ENCODE assay signal across 8 cellular contexts in the genomic region with DNA sequence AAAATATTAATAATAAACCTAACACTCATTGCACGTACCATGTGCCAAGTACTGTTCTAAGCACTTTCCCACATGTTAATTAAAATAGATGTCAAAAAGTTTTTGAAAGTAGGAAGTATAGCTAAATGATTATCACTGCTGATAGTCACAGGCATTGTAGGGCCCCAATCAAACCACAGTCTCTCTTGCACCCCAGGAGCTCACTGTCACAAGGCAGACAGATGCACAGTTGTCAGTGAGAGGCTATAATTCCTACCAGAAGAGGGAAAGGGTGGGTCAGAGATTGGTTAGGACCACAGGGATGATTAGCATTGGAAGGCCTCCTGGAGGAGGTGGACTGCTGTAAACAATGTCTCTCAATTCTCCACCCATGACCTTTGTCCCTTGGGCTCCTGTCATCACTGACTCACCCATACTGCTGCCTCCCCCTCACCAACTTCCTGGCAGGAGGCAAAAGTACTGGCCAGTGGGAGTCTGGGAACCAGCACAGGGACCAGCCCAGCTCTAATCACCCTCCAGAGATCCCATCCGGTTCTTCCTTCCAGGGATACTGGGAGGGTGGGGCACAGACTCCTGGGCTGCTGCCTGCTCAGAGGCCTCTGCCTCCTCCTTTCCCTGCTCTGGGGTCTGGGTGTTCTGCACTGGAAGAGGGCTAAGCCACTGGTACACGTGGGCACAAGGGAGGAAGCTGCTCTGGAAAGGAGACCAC. TPM values are rescaled to one million over a fixed set of nuclear protein-coding genes. Genes with fewer than 3 reads are reported as not detected.
DNase-seq lines count a peak whose midpoint lies in the region; ATAC-seq, FAIRE-seq and TF ChIP-seq lines count a peak whose summit lies in the region.

No MANE protein-coding gene starts in this region.

- peak overlapping the region; percentile 92; the same call in 1 of the 2 replicates for H2BK5ac ChIP-seq in H1 (ENCODE audit: low read depth, low read length)

- H3K27me3 ChIP-seq in SK-N-SH (ENCODE audit: insufficient read depth), result no peaks in the 10 kb centered on the region
- H3K27me3 ChIP-seq in H1 (replicated peaks in 1 of 4; ENCODE audit: control insufficient read depth in 3 of 4, extremely low read depth in 1 of 4, insufficient read depth in 3 of 4, low read length in 3 of 4), result no peaks in the 10 kb centered on the region; a peak in 1 of 7 replicates
- no peaks in the 10 kb centered on the region for H3K27me3 ChIP-seq in mucosa of stomach (ENCODE audit: control insufficient read depth, insufficient read depth, low read length)

- peak overlapping the region; percentile 12 for H4K91ac ChIP-seq in H1 (replicated peaks; ENCODE audit: insufficient read length, low read length)

- no peak overlapping the region for H3K56ac ChIP-seq in H1 (replicated peaks; ENCODE audit: insufficient read length, low read depth, low read length)

- H2BK12ac ChIP-seq in H1 (ENCODE audit: low read depth, low read length), result 0 out of 2 replicates have a peak overlapping the region, but pooled peaks have one; percentile 20

- H3K14ac ChIP-seq in H1 (ENCODE audit: insufficient read length), result no peak overlapping the region

- no peak overlapping the region for H3K18ac ChIP-seq in H1 (ENCODE audit: extremely low read depth, low read length)

- no peak overlapping the region for H2AFZ ChIP-seq in SK-N-SH (ENCODE audit: low read depth)
- H2AFZ ChIP-seq in H1 (ENCODE audit: low read length), result no peak overlapping the region

- no peak overlapping the region for H4K5ac ChIP-seq in H1 (ENCODE audit: insufficient read length, low read depth, low read length)

- H3K23me2 ChIP-seq in H1 (ENCODE audit: low read depth, low read length), result peaks cover 8% of the 10 kb centered on the region; the same call in 1 of the 2 replicates

- TF ChIP-seq EP300 in SK-N-SH (IDR thresholded peaks at IDR 0.05; ENCODE audit: borderline replicate concordance in 1 of 2, low read depth in 1 of 2, low read length in 1 of 2) (no peak), H1 (IDR thresholded peaks at IDR 0.05; ENCODE audit: borderline replicate concordance in 1 of 2, low read depth in 2 of 2, low read length in 2 of 2) (no peak)

- no peaks in the 10 kb centered on the region for H3K36me3 ChIP-seq in SK-N-SH (replicated peaks in 1 of 2; ENCODE audit: control insufficient read depth in 1 of 2, insufficient read depth in 2 of 2, low read length in 1 of 2)
- no peaks in the 10 kb centered on the region for H3K36me3 ChIP-seq in H1 (ENCODE audit: control insufficient read depth in 2 of 4, insufficient read depth in 4 of 4, low read length in 3 of 4)
- no peaks in the 10 kb centered on the region for H3K36me3 ChIP-seq in mucosa of stomach (ENCODE audit: control insufficient read depth, insufficient read depth, low read length)

- TF ChIP-seq RAD21 in SK-N-SH (IDR thresholded peaks at IDR 0.05; ENCODE audit: low read length), result no peak
- TF ChIP-seq RAD21 in H1 (IDR thresholded peaks at IDR 0.05 in 1 of 2, conservative IDR thresholded peaks at IDR 0.05 in 1 of 2; ENCODE audit: low read depth in 2 of 2, low read length in 2 of 2), result no peak

- H3K4me1 ChIP-seq in SK-N-SH (ENCODE audit: control insufficient read depth in 1 of 2, insufficient read depth in 2 of 2, low read depth in 1 of 2, low read length in 1 of 2), result peaks cover 35 to 51% of the 10 kb centered on the region in 2 experiments; a peak in 3 of 4 replicates
- peaks cover 0 to 18% (median 15%) of the 10 kb centered on the region in 4 experiments; a peak in 6 of 7 replicates for H3K4me1 ChIP-seq in H1 (replicated peaks in 1 of 4; ENCODE audit: control insufficient read depth in 3 of 4, insufficient read depth in 4 of 4, low read length in 3 of 4)
- peaks cover 68% of the 10 kb centered on the region for H3K4me1 ChIP-seq in mucosa of stomach (ENCODE audit: control insufficient read depth, insufficient read depth, low read length)

- peak; percentile 77 for DNase-seq in AG04449 (ENCODE audit: low read depth, low spot score)
- no peak for DNase-seq in SK-N-SH
- no peak for DNase-seq in H1 (ENCODE audit: low read depth in 1 of 2, low spot score in 2 of 2)
- no peak for DNase-seq in NK-92 (lab: John Stamatoyannopoulos, UW; ENCODE audit: unreplicated experiment)
- no peak for DNase-seq in Kasumi-1 (lab: John Stamatoyannopoulos, UW)
- no peak for DNase-seq in iPS-NIHi11 (ENCODE audit: low spot score)

- CTCF ChIA-PET in AG04449 (lab: Yijun Ruan, JAX), result interaction anchor here (1.3 to 41.2 kb wide), 5 partner anchors 16 to 150 kb away, joined by 5 to 2108 read pairs (median 82); a partner anchor contains a TSS
- CTCF ChIA-PET in SK-N-SH (lab: Yijun Ruan, JAX), result interaction anchor here (2.1 to 20.0 kb wide), 4 partner anchors 9 to 35 kb away, joined by 8 to 955 read pairs (median 43); a partner anchor contains a TSS
- CTCF ChIA-PET in H1 (lab: Charles Lee; ENCODE audit: partially characterized antibody), result interaction anchor here (0.6 to 20.0 kb wide), 8 partner anchors 8 to 93 kb away, joined by 3 to 1305 read pairs (median 17); a partner anchor contains a TSS

- no peak overlapping the region for H3K23ac ChIP-seq in H1 (ENCODE audit: insufficient read length)

- WGBS in SK-N-SH (ENCODE audit: low lambda C conversion rate), result 28% methylated on average over 3 of the region's 3 CpGs
- 70% methylated on average over 3 of the region's 3 CpGs; no CpG with 5 or more reads in 1 of the 2 experiments for WGBS in H1 (ENCODE audit: extremely low coverage in 1 of 2, insufficient coverage in 1 of 2, insufficient read length in 1 of 2, insufficient replicate concordance in 2 of 2, low coverage in 1 of 2, low lambda C conversion rate in 2 of 2, missing lambda C conversion rate in 1 of 2), 2 experiments

- H3K79me1 ChIP-seq in H1 (ENCODE audit: low read depth, low read length), result peaks cover 2% of the 10 kb centered on the region; the same call in 1 of the 2 replicates

- POLR2A ChIA-PET in AG04449 (lab: Yijun Ruan, JAX) (interaction anchor here (0.5 to 5.4 kb wide), 8 partner anchors 8 to 148 kb away, joined by 3 to 76 read pairs (median 5); a partner anchor contains a TSS), SK-N-SH (lab: Yijun Ruan, JAX) (interaction anchor here (0.8 to 3.2 kb wide), 2 partner anchors 29 to 32 kb away, joined by 4 to 9 read pairs; no protein-coding TSS in a partner anchor), H1 (lab: Charles Lee; ENCODE audit: partially characterized antibody) (interaction anchor here (0.6 to 3.4 kb wide), 10 partner anchors 12 to 115 kb away, joined by 3 to 16 read pairs (median 4); a partner anchor contains a TSS)

- peaks cover 21% of the 10 kb centered on the region for H3K79me2 ChIP-seq in SK-N-SH (ENCODE audit: insufficient read depth)
- H3K79me2 ChIP-seq in H1 (ENCODE audit: control insufficient read depth in 1 of 2, insufficient read depth in 2 of 2, low read length in 2 of 2), result no peaks in the 10 kb centered on the region

- no peak for TF ChIP-seq POLR2A in H1 (IDR thresholded peaks at IDR 0.05; ENCODE audit: control extremely low read depth in 1 of 2, low read depth in 2 of 2, low read length in 2 of 2)

- H4K8ac ChIP-seq in H1 (ENCODE audit: extremely low read depth, insufficient read depth, low read length), result no peak overlapping the region

- H2BK15ac ChIP-seq in H1 (ENCODE audit: low read length), result peak overlapping the region; percentile 92; the same call in 1 of the 2 replicates

- peak; percentile 3 for ATAC-seq in GM19452 (IDR thresholded peaks at IDR 0.05; ENCODE audit: unreplicated experiment)

- no peaks in the 10 kb centered on the region for H3K9me2 ChIP-seq in SK-N-SH

- H2BK120ac ChIP-seq in H1 (replicated peaks; ENCODE audit: low read depth, low read length), result no peak overlapping the region

- peak overlapping the region; percentile 49; the same call in 1 of the 2 replicates for H2AK5ac ChIP-seq in H1 (ENCODE audit: low read depth, low read length)

- H2BK20ac ChIP-seq in H1 (ENCODE audit: low read length), result no peak overlapping the region; the same call in 1 of the 2 replicates

- H3K9ac ChIP-seq in SK-N-SH (peak overlapping the region; percentile 91), H1 (replicated peaks in 1 of 4; ENCODE audit: extremely low read depth in 1 of 4, low read depth in 3 of 4, low read length in 3 of 4) (no peak overlapping the region), mucosa of stomach (ENCODE audit: low read length) (peak overlapping the region; percentile 98)

- TF ChIP-seq CTCF in AG04449 (IDR thresholded peaks at IDR 0.05; ENCODE audit: insufficient read depth, low read length, missing control alignments) (peak; percentile 15), SK-N-SH (IDR thresholded peaks at IDR 0.05) (peak; percentile 21), H1 (IDR thresholded peaks at IDR 0.05; ENCODE audit: control extremely low read depth in 1 of 3, insufficient read depth in 1 of 3, low read depth in 1 of 3, low read length in 3 of 3) (no peak)

- H3K4me3 ChIP-seq in AG04449 (ENCODE audit: low read depth, low read length), result peak overlapping the region; percentile 49
- H3K4me3 ChIP-seq in SK-N-SH (ENCODE audit: low read depth in 2 of 2, low read length in 1 of 2), result peak overlapping the region; percentile 66 to 76
- H3K4me3 ChIP-seq in H1 (ENCODE audit: extremely low read depth in 1 of 4, insufficient read depth in 2 of 4, low read depth in 3 of 4, low read length in 4 of 4), result peak overlapping the region; percentile 51 to 75 (median 64); a peak in 6 of 8 replicates
- peak overlapping the region; percentile 77 for H3K4me3 ChIP-seq in mucosa of stomach (ENCODE audit: low read length)

- H4K20me1 ChIP-seq in SK-N-SH (ENCODE audit: insufficient read depth) (peaks cover 3% of the 10 kb centered on the region; the same call in 1 of the 2 replicates), H1 (replicated peaks in 1 of 2; ENCODE audit: control insufficient read depth in 1 of 2, insufficient read depth in 2 of 2, low read length in 2 of 2) (peaks cover 0 to 3% of the 10 kb centered on the region in 2 experiments)

- H3F3A ChIP-seq in SK-N-SH (replicated peaks; ENCODE audit: insufficient read depth), result peaks cover 40% of the 10 kb centered on the region

- H3K9me3 ChIP-seq in SK-N-SH (no peaks in the 10 kb centered on the region), H1 (ENCODE audit: insufficient read depth in 2 of 2, low read depth in 1 of 2, low read length in 1 of 2) (no peaks in the 10 kb centered on the region), mucosa of stomach (ENCODE audit: control insufficient read depth, low read length) (no peaks in the 10 kb centered on the region)

- H3K4me2 ChIP-seq in SK-N-SH (peak overlapping the region; percentile 85), H1 (ENCODE audit: insufficient read depth in 1 of 2, low read depth in 2 of 2, low read length in 2 of 2) (peak overlapping the region; percentile 90 to 94)

- H3K4ac ChIP-seq in H1 (replicated peaks; ENCODE audit: insufficient read length, low read depth, low read length), result no peak overlapping the region

- H3K27ac ChIP-seq in SK-N-SH (ENCODE audit: low read depth in 2 of 2, low read length in 1 of 2), result peak overlapping the region; percentile 91 to 99
- H3K27ac ChIP-seq in H1 (ENCODE audit: low read depth, low read length), result 0 out of 2 replicates have a peak overlapping the region, but pooled peaks have one; percentile 20

- FAIRE-seq in H1 (lab: Jason Lieb, UNC), result no peak

RNA-seq across cellular contexts. Expression of a gene that starts 1.1 kb away (rescaled TPM):
- polyA plus RNA-seq in SK-N-SH (2012; rRNA removed) (80.4 and 89.4 TPM in 2 replicates), H1 (2011; rRNA removed) (46.7 and 72.0 TPM in 2 replicates)
- polyA plus RNA-seq in SK-N-SH (2012; cell fraction: cytosol; rRNA removed), result 38.1 and 46.2 TPM in 2 replicates
- polyA plus RNA-seq in SK-N-SH (2012; cell fraction: nucleus; rRNA removed), result 161 and 245 TPM in 2 replicates
- total RNA-seq in H1 (2021; fragmentation: NEBNext Ultra II Directional; extraction: Animal tissue kit (Norgen Biotek cat#: 25700)), result 18.5 and 21.2 TPM in 2 replicates
- polyA plus RNA-seq in H1 (2011; cell fraction: cytosol; rRNA removed), result 40.6 TPM
- 35.3 TPM for polyA plus RNA-seq in H1 (2011; cell fraction: nucleus; rRNA removed)
- polyA plus RNA-seq in H1 (2012, experiment 1 of 2), result 18.8 to 31.5 TPM (median 27.6 TPM) in 4 replicates
- 33.8 TPM for polyA plus RNA-seq in H1 (2012, experiment 2 of 2)
- 25.0 TPM for polyA plus RNA-seq in H1 (2013, experiment 1 of 2)
- polyA plus RNA-seq in H1 (2013, experiment 2 of 2), result 25.1 TPM
- polyA minus RNA-seq in H1 (2011; rRNA and poly(A)+ RNA removed), result 6.8 and 7.2 TPM in 2 replicates
- 12.2 TPM for polyA minus RNA-seq in H1 (2011; cell fraction: cytosol; rRNA and poly(A)+ RNA removed)
- 11.0 TPM for polyA minus RNA-seq in H1 (2011; cell fraction: nucleus; rRNA and poly(A)+ RNA removed)

RNA-seq across cellular contexts. Expression of a gene that starts 18.9 kb away (rescaled TPM):
- polyA plus RNA-seq in SK-N-SH (2012; rRNA removed) (27.0 and 27.7 TPM in 2 replicates), H1 (2011; rRNA removed) (1.2 and 2.6 TPM in 2 replicates)
- polyA plus RNA-seq in SK-N-SH (2012; cell fraction: cytosol; rRNA removed), result 13.3 and 17.5 TPM in 2 replicates
- polyA plus RNA-seq in SK-N-SH (2012; cell fraction: nucleus; rRNA removed), result 61.9 and 75.9 TPM in 2 replicates
- 0.32 and 0.57 TPM in 2 replicates for total RNA-seq in H1 (2021; fragmentation: NEBNext Ultra II Directional; extraction: Animal tissue kit (Norgen Biotek cat#: 25700))
- 1.0 TPM for polyA plus RNA-seq in H1 (2011; cell fraction: cytosol; rRNA removed)
- polyA plus RNA-seq in H1 (2011; cell fraction: nucleus; rRNA removed), result 2.7 TPM
- polyA plus RNA-seq in H1 (2012, experiment 1 of 2), result 0.81 to 1.2 TPM (median 1.0 TPM) in 4 replicates
- polyA plus RNA-seq in H1 (2012, experiment 2 of 2), result 0.81 TPM
- polyA plus RNA-seq in H1 (2013, experiment 1 of 2), result 0.95 TPM
- polyA plus RNA-seq in H1 (2013, experiment 2 of 2), result 0.66 TPM
- polyA minus RNA-seq in H1 (2011; rRNA and poly(A)+ RNA removed), result 0.54 TPM in 2 replicates
- polyA minus RNA-seq in H1 (2011; cell fraction: cytosol; rRNA and poly(A)+ RNA removed), result not detected
- 0.40 TPM for polyA minus RNA-seq in H1 (2011; cell fraction: nucleus; rRNA and poly(A)+ RNA removed)

RNA-seq across cellular contexts. Expression of a gene that starts 37.3 kb away (rescaled TPM):
- 21.5 and 22.3 TPM in 2 replicates for polyA plus RNA-seq in SK-N-SH (2012; rRNA removed)
- 4.8 and 8.6 TPM in 2 replicates for polyA plus RNA-seq in SK-N-SH (2012; cell fraction: cytosol; rRNA removed)
- polyA plus RNA-seq in SK-N-SH (2012; cell fraction: nucleus; rRNA removed), result 100 and 114 TPM in 2 replicates
- total RNA-seq in H1 (2021; fragmentation: NEBNext Ultra II Directional; extraction: Animal tissue kit (Norgen Biotek cat#: 25700)), result 20.8 and 22.2 TPM in 2 replicates
- 25.5 and 29.6 TPM in 2 replicates for polyA plus RNA-seq in H1 (2011; rRNA removed)
- polyA plus RNA-seq in H1 (2011; cell fraction: cytosol; rRNA removed), result 25.1 TPM
- 76.6 TPM for polyA plus RNA-seq in H1 (2011; cell fraction: nucleus; rRNA removed)
- 19.7 to 23.9 TPM (median 22.6 TPM) in 4 replicates for polyA plus RNA-seq in H1 (2012, experiment 1 of 2)
- 19.6 TPM for polyA plus RNA-seq in H1 (2012, experiment 2 of 2)
- 19.6 TPM for polyA plus RNA-seq in H1 (2013, experiment 1 of 2)
- 18.6 TPM for polyA plus RNA-seq in H1 (2013, experiment 2 of 2)
- 5.9 and 10.4 TPM in 2 replicates for polyA minus RNA-seq in H1 (2011; rRNA and poly(A)+ RNA removed)
- polyA minus RNA-seq in H1 (2011; cell fraction: cytosol; rRNA and poly(A)+ RNA removed), result 10.0 TPM
- polyA minus RNA-seq in H1 (2011; cell fraction: nucleus; rRNA and poly(A)+ RNA removed), result 17.6 TPM

RNA-seq across cellular contexts. Expression of a gene that starts 47.2 kb away (rescaled TPM):
- polyA plus RNA-seq in SK-N-SH (2012; rRNA removed) (210 and 261 TPM in 2 replicates), H1 (2011; rRNA removed) (359 and 430 TPM in 2 replicates)
- 130 and 175 TPM in 2 replicates for polyA plus RNA-seq in SK-N-SH (2012; cell fraction: cytosol; rRNA removed)
- polyA plus RNA-seq in SK-N-SH (2012; cell fraction: nucleus; rRNA removed), result 181 and 248 TPM in 2 replicates
- 198 and 210 TPM in 2 replicates for total RNA-seq in H1 (2021; fragmentation: NEBNext Ultra II Directional; extraction: Animal tissue kit (Norgen Biotek cat#: 25700))
- polyA plus RNA-seq in H1 (2011; cell fraction: cytosol; rRNA removed), result 274 TPM
- 218 TPM for polyA plus RNA-seq in H1 (2011; cell fraction: nucleus; rRNA removed)
- polyA plus RNA-seq in H1 (2012, experiment 1 of 2), result 139 to 201 TPM (median 197 TPM) in 4 replicates
- polyA plus RNA-seq in H1 (2012, experiment 2 of 2), result 283 TPM
- 157 TPM for polyA plus RNA-seq in H1 (2013, experiment 1 of 2)
- polyA plus RNA-seq in H1 (2013, experiment 2 of 2), result 156 TPM
- 140 and 166 TPM in 2 replicates for polyA minus RNA-seq in H1 (2011; rRNA and poly(A)+ RNA removed)
- polyA minus RNA-seq in H1 (2011; cell fraction: cytosol; rRNA and poly(A)+ RNA removed), result 98.8 TPM
- 65.8 TPM for polyA minus RNA-seq in H1 (2011; cell fraction: nucleus; rRNA and poly(A)+ RNA removed)

RNA-seq across cellular contexts. Expression of a gene that starts 49.4 kb away (rescaled TPM):
- polyA plus RNA-seq in SK-N-SH (2012; rRNA removed) (0.05 TPM in 1 of 2 replicates, not detected in the other), H1 (2011; rRNA removed) (0.27 and 0.35 TPM in 2 replicates)
- polyA plus RNA-seq in SK-N-SH (2012; cell fraction: cytosol; rRNA removed), result not detected in 2 replicates
- 0.08 and 0.31 TPM in 2 replicates for polyA plus RNA-seq in SK-N-SH (2012; cell fraction: nucleus; rRNA removed)
- 0.69 TPM in 1 of 2 replicates, not detected in the other for total RNA-seq in H1 (2021; fragmentation: NEBNext Ultra II Directional; extraction: Animal tissue kit (Norgen Biotek cat#: 25700))
- polyA plus RNA-seq in H1 (2011; cell fraction: cytosol; rRNA removed), result 0.16 TPM
- polyA plus RNA-seq in H1 (2011; cell fraction: nucleus; rRNA removed), result 1.6 TPM
- polyA plus RNA-seq in H1 (2012, experiment 1 of 2), result 0.11 to 1.00 TPM (median 0.55 TPM) in 4 replicates
- 0.31 TPM for polyA plus RNA-seq in H1 (2012, experiment 2 of 2)
- polyA plus RNA-seq in H1 (2013, experiment 1 of 2), result 0.41 TPM
- 0.46 TPM for polyA plus RNA-seq in H1 (2013, experiment 2 of 2)
- polyA minus RNA-seq in H1 (2011; rRNA and poly(A)+ RNA removed), result 0.22 and 0.41 TPM in 2 replicates
- polyA minus RNA-seq in H1 (2011; cell fraction: cytosol; rRNA and poly(A)+ RNA removed), result not detected
- polyA minus RNA-seq in H1 (2011; cell fraction: nucleus; rRNA and poly(A)+ RNA removed), result 0.40 TPM

Comparison
In these comparisons a context has a peak if more than half of its experiments do, and no peak if none do; other contexts are left out.
1. CTCF ChIP-seq: peak in AG04449 (single experiment) and SK-N-SH (single experiment); none in H1 (0 of 3).
2. H3K9ac ChIP-seq: peak in SK-N-SH (single experiment) and mucosa of stomach (single experiment); none in H1 (0 of 4).
3. Peak in every context shown above with its lines, with median percentiles within 50 percentile points of each other: H3K4me3 ChIP-seq.